1 cellular context compared by ENCODE assay signal in the genomic region with DNA sequence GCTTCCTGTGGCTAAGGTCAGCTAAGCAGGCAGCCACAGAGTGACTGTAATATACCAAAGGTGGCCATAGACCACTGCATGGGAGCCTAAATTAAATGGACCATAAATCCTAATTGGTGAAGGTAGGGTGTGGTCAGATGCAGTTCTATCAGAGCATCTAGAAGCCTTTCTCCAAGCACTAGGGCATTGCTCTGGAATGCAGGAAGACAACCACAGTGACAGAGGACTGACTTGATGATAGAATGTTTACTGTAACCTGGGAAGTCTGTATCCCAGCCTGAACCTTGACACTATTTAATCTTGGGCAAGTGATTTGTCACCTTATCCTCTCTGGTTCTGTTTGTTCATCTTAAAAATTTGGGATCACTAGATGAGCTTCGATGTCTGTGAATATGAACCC.
TF ChIP-seq lines count a peak whose summit lies in the region.

No MANE protein-coding gene starts in this region.

TF ChIP-seq in K562, 482 proteins besides CTCF, POLR2A, EP300 and RAD21:
- no peak for TF ChIP-seq ZSCAN32 (CRISPR knock-in tag; IDR thresholded peaks at IDR 0.05)
- TF ChIP-seq SIX5 (IDR thresholded peaks at IDR 0.05; ENCODE audit: borderline replicate concordance in 1 of 2, insufficient read depth in 1 of 2, low read depth in 1 of 2, low read length in 2 of 2): no peak
- TF ChIP-seq ZNF780A (CRISPR knock-in tag; IDR thresholded peaks at IDR 0.05): no peak
- TF ChIP-seq, protein P1, sequence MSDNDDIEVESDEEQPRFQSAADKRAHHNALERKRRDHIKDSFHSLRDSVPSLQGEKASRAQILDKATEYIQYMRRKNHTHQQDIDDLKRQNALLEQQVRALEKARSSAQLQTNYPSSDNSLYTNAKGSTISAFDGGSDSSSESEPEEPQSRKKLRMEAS (CRISPR knock-in tag; IDR thresholded peaks at IDR 0.05): no peak
- no peak for TF ChIP-seq POU5F1 (IDR thresholded peaks at IDR 0.05; ENCODE audit: borderline replicate concordance, low read depth, low read length, partially characterized antibody)
- TF ChIP-seq SNRNP70 (optimal IDR thresholded peaks at IDR 0.05; ENCODE audit: low read depth, low read length): no peak
- TF ChIP-seq, protein P2, sequence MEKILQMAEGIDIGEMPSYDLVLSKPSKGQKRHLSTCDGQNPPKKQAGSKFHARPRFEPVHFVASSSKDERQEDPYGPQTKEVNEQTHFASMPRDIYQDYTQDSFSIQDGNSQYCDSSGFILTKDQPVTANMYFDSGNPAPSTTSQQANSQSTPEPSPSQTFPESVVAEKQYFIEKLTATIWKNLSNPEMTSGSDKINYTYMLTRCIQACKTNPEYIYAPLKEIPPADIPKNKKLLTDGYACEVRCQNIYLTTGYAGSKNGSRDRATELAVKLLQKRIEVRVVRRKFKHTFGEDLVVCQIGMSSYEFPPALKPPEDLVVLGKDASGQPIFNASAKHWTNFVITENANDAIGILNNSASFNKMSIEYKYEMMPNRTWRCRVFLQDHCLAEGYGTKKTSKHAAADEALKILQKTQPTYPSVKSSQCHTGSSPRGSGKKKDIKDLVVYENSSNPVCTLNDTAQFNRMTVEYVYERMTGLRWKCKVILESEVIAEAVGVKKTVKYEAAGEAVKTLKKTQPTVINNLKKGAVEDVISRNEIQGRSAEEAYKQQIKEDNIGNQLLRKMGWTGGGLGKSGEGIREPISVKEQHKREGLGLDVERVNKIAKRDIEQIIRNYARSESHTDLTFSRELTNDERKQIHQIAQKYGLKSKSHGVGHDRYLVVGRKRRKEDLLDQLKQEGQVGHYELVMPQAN (IDR thresholded peaks at IDR 0.05; ENCODE audit: borderline replicate concordance): no peak
